Comparison of ENCODE assay signal across 1 cellular context in the genomic region with DNA sequence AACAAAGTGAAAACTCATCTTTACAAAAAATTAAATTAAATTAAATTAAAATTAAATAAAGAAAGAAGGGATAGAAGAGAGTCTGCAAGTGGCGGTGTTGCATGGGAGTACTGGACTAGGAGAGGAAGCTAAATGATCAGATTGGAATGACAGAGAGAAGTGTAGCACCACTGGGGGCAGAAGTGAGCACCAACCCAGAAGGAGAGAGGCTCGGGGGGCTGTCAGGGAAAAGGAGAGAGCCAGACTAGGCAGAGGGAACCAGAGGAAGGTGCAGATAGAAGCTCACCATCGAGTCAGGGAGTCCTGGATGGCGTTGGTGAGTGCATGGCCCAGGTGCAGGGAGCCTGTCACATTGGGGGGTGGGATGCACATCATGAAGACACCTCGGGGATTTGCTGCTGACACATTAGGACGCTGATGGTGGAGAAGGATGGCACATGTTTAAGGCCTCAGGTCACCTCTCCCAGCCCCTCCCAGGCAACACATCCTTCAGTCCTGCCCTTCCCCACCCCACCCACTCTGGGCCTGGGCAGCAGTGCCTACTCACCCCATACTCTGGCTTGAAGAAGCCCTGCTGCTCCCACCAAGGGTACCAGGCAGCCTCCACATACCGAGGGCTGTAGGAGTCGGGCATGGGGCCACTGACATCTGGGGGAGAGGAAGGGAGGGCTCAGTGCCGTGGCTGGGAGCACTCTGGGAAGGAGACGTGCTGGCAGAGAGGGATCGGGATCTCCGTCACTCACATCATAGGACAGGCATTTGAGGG.
TF ChIP-seq lines count a peak whose summit lies in the region.

No MANE protein-coding gene starts in this region.

TF ChIP-seq in A549, 52 proteins besides CTCF, POLR2A, EP300 and RAD21 (continued from another document):
- TF ChIP-seq, protein P1, sequence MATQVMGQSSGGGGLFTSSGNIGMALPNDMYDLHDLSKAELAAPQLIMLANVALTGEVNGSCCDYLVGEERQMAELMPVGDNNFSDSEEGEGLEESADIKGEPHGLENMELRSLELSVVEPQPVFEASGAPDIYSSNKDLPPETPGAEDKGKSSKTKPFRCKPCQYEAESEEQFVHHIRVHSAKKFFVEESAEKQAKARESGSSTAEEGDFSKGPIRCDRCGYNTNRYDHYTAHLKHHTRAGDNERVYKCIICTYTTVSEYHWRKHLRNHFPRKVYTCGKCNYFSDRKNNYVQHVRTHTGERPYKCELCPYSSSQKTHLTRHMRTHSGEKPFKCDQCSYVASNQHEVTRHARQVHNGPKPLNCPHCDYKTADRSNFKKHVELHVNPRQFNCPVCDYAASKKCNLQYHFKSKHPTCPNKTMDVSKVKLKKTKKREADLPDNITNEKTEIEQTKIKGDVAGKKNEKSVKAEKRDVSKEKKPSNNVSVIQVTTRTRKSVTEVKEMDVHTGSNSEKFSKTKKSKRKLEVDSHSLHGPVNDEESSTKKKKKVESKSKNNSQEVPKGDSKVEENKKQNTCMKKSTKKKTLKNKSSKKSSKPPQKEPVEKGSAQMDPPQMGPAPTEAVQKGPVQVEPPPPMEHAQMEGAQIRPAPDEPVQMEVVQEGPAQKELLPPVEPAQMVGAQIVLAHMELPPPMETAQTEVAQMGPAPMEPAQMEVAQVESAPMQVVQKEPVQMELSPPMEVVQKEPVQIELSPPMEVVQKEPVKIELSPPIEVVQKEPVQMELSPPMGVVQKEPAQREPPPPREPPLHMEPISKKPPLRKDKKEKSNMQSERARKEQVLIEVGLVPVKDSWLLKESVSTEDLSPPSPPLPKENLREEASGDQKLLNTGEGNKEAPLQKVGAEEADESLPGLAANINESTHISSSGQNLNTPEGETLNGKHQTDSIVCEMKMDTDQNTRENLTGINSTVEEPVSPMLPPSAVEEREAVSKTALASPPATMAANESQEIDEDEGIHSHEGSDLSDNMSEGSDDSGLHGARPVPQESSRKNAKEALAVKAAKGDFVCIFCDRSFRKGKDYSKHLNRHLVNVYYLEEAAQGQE (IDR thresholded peaks at IDR 0.05): no peak
- no peak for TF ChIP-seq EHMT2 (IDR thresholded peaks at IDR 0.05; ENCODE audit: low read depth)
TF ChIP-seq in A549: peak in this region for 1.
